ENCODE assay signal across 18 cellular contexts in the genomic region with DNA sequence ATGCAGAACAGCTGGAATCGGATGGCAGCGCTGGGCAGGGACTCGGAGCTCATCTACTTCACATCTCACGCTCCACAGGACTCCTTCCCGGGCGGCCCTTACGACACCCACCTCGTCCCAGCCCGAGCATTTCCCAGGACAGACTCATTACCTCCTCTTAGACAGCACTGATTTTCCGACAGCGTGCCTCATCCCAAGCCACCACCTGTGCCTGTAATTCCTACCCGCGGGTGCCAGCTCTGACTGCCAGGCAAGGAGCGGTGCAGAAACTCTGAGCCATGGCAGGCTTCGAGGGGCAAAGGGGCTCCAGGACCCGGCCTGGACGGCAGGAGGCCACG. TPM values are rescaled to one million over a fixed set of nuclear protein-coding genes. Genes with fewer than 3 reads are reported as not detected.
DNase-seq lines count a peak whose midpoint lies in the region; ATAC-seq and TF ChIP-seq lines count a peak whose summit lies in the region.
"Had no signal": no experiment of that assay in that cellular context is flagged by ENCODE, and none has a peak within 500 bp of the region (broad histone marks: within the 10 kb centered on the region; RNA-seq: fewer than 3 reads in every experiment).

No MANE protein-coding gene starts in this region.

- H3K27ac ChIP-seq in BLaER1 treated with 17β-estradiol and CSF1 and Interleukin-3, amounts not matched to agents 10 nM and 100 nM = no peak overlapping the region
- H3K27ac ChIP-seq: GM23248, PC-9 had no signal

- H3K9me3 ChIP-seq in BLaER1 treated with 17β-estradiol and CSF1 and Interleukin-3, amounts not matched to agents 10 nM and 100 nM (replicated peaks in 1 of 11) = no peaks in the 10 kb centered on the region

- peaks cover 7 to 8% of the 10 kb centered on the region in 2 donors for H3K36me3 Mint-ChIP-seq in activated naive CD4-positive, alpha-beta T cell treated with anti-CD3 and anti-CD28 coated beads, Interleukin-2, amount 50 U/mL, for 72 hours
- H3K36me3 Mint-ChIP-seq: CD8-positive, alpha-beta T cell had no signal

- H3K9me3 Mint-ChIP-seq in activated naive CD4-positive, alpha-beta T cell treated with anti-CD3 and anti-CD28 coated beads, Interleukin-2, amount 50 U/mL, for 72 hours = peaks cover 0 to 10% of the 10 kb centered on the region in 2 donors
- H3K9me3 Mint-ChIP-seq: CD8-positive, alpha-beta T cell had no signal

- TF ChIP-seq CTCF in fibroblast of villous mesenchyme (IDR thresholded peaks at IDR 0.05; ENCODE audit: insufficient read depth, low read depth, low read length) = no peak

- no peak overlapping the region for H3K27ac Mint-ChIP-seq in activated naive CD4-positive, alpha-beta T cell treated with anti-CD3 and anti-CD28 coated beads, Interleukin-2, amount 50 U/mL, for 72 hours
- H3K27ac Mint-ChIP-seq: CD8-positive, alpha-beta T cell had no signal

- H3K4me1 ChIP-seq in BLaER1 treated with 17β-estradiol and CSF1 and Interleukin-3, amounts not matched to agents 10 nM and 100 nM = peaks cover 28 to 76% (median 65%) of the 10 kb centered on the region in 10 experiments

- peak; percentile 33 for DNase-seq in H7
- peak; percentile 29 for DNase-seq in fibroblast of villous mesenchyme (ENCODE audit: low read depth)
- DNase-seq in sciatic nerve (ENCODE audit: low spot score) = peak; percentile 52
- DNase-seq in activated naive CD4-positive, alpha-beta T cell treated with anti-CD3 and anti-CD28 coated beads, Interleukin-2, amount 50 U/mL, for 72 hours (ENCODE audit: low spot score in 2 of 2) = no peak
- DNase-seq in NCI-H2029 treated with DMSO at 0.1 percent for 48 hours (lab: John Stamatoyannopoulos, UW) = no peak
- no peak for DNase-seq in NCI-H446 (lab: John Stamatoyannopoulos, UW)
- DNase-seq: ACHN; CD8-positive, alpha-beta T cell; DMS79 treated with DMSO at 0.1 percent for 48 hours; GM23248; IMR-90; NCI-H1105; NCI-H1694; NCI-H2107; NCI-H446 treated with DMSO at 0.1 percent for 48 hours; PC-9 had no signal

- peak overlapping the region in 1 of 11 experiments; percentile 4; a peak in 1 of 22 replicates for H3K9ac ChIP-seq in BLaER1 treated with 17β-estradiol and CSF1 and Interleukin-3, amounts not matched to agents 10 nM and 100 nM
- H3K9ac ChIP-seq: GM23248 had no signal

- H3K36me3 ChIP-seq in BLaER1 treated with 17β-estradiol and CSF1 and Interleukin-3, amounts not matched to agents 10 nM and 100 nM = peaks cover 0 to 28% (median 0%) of the 10 kb centered on the region in 11 experiments; a peak in 9 of 22 replicates
- no peaks in the 10 kb centered on the region for H3K36me3 ChIP-seq in H7 (replicated peaks; ENCODE audit: control insufficient read depth, insufficient read depth, low read length)

- peaks cover 0 to 88% (median 45%) of the 10 kb centered on the region in 11 experiments; a peak in 17 of 22 replicates for H4K20me1 ChIP-seq in BLaER1 treated with 17β-estradiol and CSF1 and Interleukin-3, amounts not matched to agents 10 nM and 100 nM

- intact Hi-C loops in sciatic nerve (cut with DNase I) = no loop called here

- ATAC-seq in sciatic nerve = no peak
- no peak for ATAC-seq in activated naive CD4-positive, alpha-beta T cell treated with anti-CD3 and anti-CD28 coated beads, Interleukin-2, amount 50 U/mL, for 72 hours
- ATAC-seq: CD8-positive, alpha-beta T cell; HCT116 had no signal

- no peak overlapping the region for H3K4me3 ChIP-seq in BLaER1 treated with 17β-estradiol and CSF1 and Interleukin-3, amounts not matched to agents 10 nM and 100 nM
- H3K4me3 ChIP-seq in H7 (ENCODE audit: insufficient read depth, low read depth, low read length) (no peak overlapping the region), fibroblast of villous mesenchyme (ENCODE audit: low read depth, low read length) (no peak overlapping the region)
- H3K4me3 ChIP-seq: GM23248, PC-9 had no signal

- H3K27me3 ChIP-seq in BLaER1 treated with 17β-estradiol and CSF1 and Interleukin-3, amounts not matched to agents 10 nM and 100 nM = peaks cover 0 to 28% (median 0%) of the 10 kb centered on the region in 11 experiments; a peak in 7 of 22 replicates
- no peaks in the 10 kb centered on the region for H3K27me3 ChIP-seq in H7 (ENCODE audit: control insufficient read depth, insufficient read depth, low read length)

- H3K4me2 ChIP-seq in BLaER1 treated with 17β-estradiol and CSF1 and Interleukin-3, amounts not matched to agents 10 nM and 100 nM = peak overlapping the region in 7 of 11 experiments; percentile 17 to 66 (median 52); a peak in 13 of 22 replicates
- H3K4me2 ChIP-seq: PC-9 had no signal

RNA-seq across cellular contexts. Expression of a gene that starts 25.6 kb away (rescaled TPM):
- total RNA-seq in H7 (2014; rRNA removed; shearing (Covaris generic)) = 0.14 and 0.63 TPM in 2 replicates
- total RNA-seq in fibroblast of villous mesenchyme (1.9 and 2.6 TPM in 2 replicates), sciatic nerve (11.1 TPM)
- not detected for total RNA-seq in activated naive CD4-positive, alpha-beta T cell treated with anti-CD3 and anti-CD28 coated beads, Interleukin-2, amount 50 U/mL, for 72 hours

RNA-seq across cellular contexts. Expression of a gene that starts 46.5 kb away (rescaled TPM):
- total RNA-seq in H7 (2014; rRNA removed; shearing (Covaris generic)) = 5.3 and 9.2 TPM in 2 replicates
- total RNA-seq in fibroblast of villous mesenchyme (11.7 and 17.4 TPM in 2 replicates), sciatic nerve (24.7 TPM)
- total RNA-seq in activated naive CD4-positive, alpha-beta T cell treated with anti-CD3 and anti-CD28 coated beads, Interleukin-2, amount 50 U/mL, for 72 hours = 10 to 100 TPM; 27.6 to 29.8 TPM

Comparison
In these comparisons a context has a peak if more than half of its experiments do, and no peak if none do; other contexts are left out.
1. DNase-seq: peak in H7 (single experiment), fibroblast of villous mesenchyme (single experiment) and sciatic nerve (single experiment); none in activated naive CD4-positive, alpha-beta T cell treated with anti-CD3 and anti-CD28 coated beads, Interleukin-2, amount 50 U/mL, for 72 hours (0 of 2), NCI-H2029 treated with DMSO at 0.1 percent for 48 hours (single experiment) and NCI-H446 (0 of 2).